In the genomic region with DNA sequence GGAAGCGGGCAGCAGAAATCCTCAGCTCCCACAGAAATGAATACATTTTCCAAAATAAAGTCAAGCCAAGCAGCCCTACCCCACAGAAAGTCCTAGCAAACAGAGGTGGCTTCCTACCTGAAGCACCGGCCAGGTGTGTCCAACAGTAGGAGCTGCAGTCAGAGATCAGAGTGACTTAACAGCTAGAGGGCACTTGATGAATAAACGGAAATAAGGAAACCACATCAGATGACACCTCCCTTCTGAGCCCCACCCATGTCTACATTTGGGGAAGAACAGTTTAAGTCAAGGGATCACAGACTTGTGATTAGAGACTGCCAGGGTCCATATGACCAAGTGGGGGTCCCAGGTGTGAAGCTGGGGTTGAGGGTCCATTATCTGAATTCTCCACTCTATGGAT, we compare ENCODE assay signal across 12 cellular contexts. TPM values are rescaled to one million over a fixed set of nuclear protein-coding genes. Genes with fewer than 3 reads are reported as not detected.
DNase-seq lines count a peak whose midpoint lies in the region; FAIRE-seq and TF ChIP-seq lines count a peak whose summit lies in the region.
"Had no signal": no experiment of that assay in that cellular context is flagged by ENCODE, and none has a peak within 500 bp of the region (broad histone marks: within the 10 kb centered on the region; RNA-seq: fewer than 3 reads in every experiment).

A gene (minus strand): TSS at position 172 of the 400 bp plus-strand sequence. CDS start 1,751 bp downstream, outside the sequence.

- dilution Hi-C loops in keratinocyte (cut with MboI; ENCODE audit: extremely low pct_ligation_motif_present, low sequenced_read_pairs): no loop called here

- 38 to 64% methylated on average over 3 of the region's 3 CpGs for WGBS in transverse colon (ENCODE audit: low coverage in 1 of 2), 2 donors

- peak; percentile 100 for FAIRE-seq in keratinocyte (lab: Jason Lieb, UNC)

- no peaks in the 10 kb centered on the region for H3K9me1 ChIP-seq in keratinocyte (ENCODE audit: control insufficient read depth, extremely low read depth, insufficient read depth, low read length)

- no peaks in the 10 kb centered on the region for H3K36me3 ChIP-seq in BLaER1 treated with 17β-estradiol and CSF1 and Interleukin-3, amounts not matched to agents 10 nM and 100 nM
- H3K36me3 ChIP-seq in OCI-LY1 (ENCODE audit: insufficient read depth, low read length) (no peaks in the 10 kb centered on the region), keratinocyte (ENCODE audit: control insufficient read depth in 2 of 2, extremely low read depth in 1 of 2, insufficient read depth in 2 of 2, low read length in 2 of 2) (no peaks in the 10 kb centered on the region), uterus (no peaks in the 10 kb centered on the region), transverse colon (no peaks in the 10 kb centered on the region)

- H3K9ac ChIP-seq in BLaER1 treated with 17β-estradiol and CSF1 and Interleukin-3, amounts not matched to agents 10 nM and 100 nM: no peak within 1 kb of the TSS
- H3K9ac ChIP-seq in OCI-LY1 (ENCODE audit: low read length): no peak within 1 kb of the TSS
- H3K9ac ChIP-seq in keratinocyte (ENCODE audit: control insufficient read depth, extremely low read depth, insufficient read depth, low read length): no peak within 1 kb of the TSS

- H3K27ac ChIP-seq in BLaER1 treated with 17β-estradiol and CSF1 and Interleukin-3, amounts not matched to agents 10 nM and 100 nM: no peak within 1 kb of the TSS
- no peak within 1 kb of the TSS for H3K27ac ChIP-seq in OCI-LY1 (ENCODE audit: low read depth, low read length, poor library complexity, severe bottlenecking)
- peak within 1 kb of the TSS; percentile 34 for H3K27ac ChIP-seq in keratinocyte (ENCODE audit: control insufficient read depth, insufficient read depth, low read length)
- H3K27ac ChIP-seq in uterus: no peak within 1 kb of the TSS
- H3K27ac ChIP-seq in transverse colon: no peak within 1 kb of the TSS

- H3K27me3 ChIP-seq in BLaER1 treated with 17β-estradiol and CSF1 and Interleukin-3, amounts not matched to agents 10 nM and 100 nM: no peaks in the 10 kb centered on the region; a peak in 1 of 22 replicates
- H3K27me3 ChIP-seq in OCI-LY1 (ENCODE audit: insufficient read depth, low read length) (peaks cover 12% of the 10 kb centered on the region; the same call in 1 of the 2 replicates), keratinocyte (ENCODE audit: control insufficient read depth, extremely low read depth, insufficient read depth, low read length) (no peaks in the 10 kb centered on the region), uterus (no peaks in the 10 kb centered on the region), transverse colon (no peaks in the 10 kb centered on the region)

- TF ChIP-seq EP300 in transverse colon (IDR thresholded peaks at IDR 0.05; ENCODE audit: low read depth): no peak

- in situ Hi-C loops in transverse colon (cut with MboI; ENCODE audit: low pct_ligation_motif_present in 1 of 4, low pct_unique_long_range_greater_than_20kb in 1 of 4, low sequenced_read_pairs in 3 of 4): no loop called here

- H3K79me2 ChIP-seq in OCI-LY1 (ENCODE audit: insufficient read depth, low read length) (no peaks in the 10 kb centered on the region), keratinocyte (ENCODE audit: control insufficient read depth, insufficient read depth, low read length) (no peaks in the 10 kb centered on the region)

- peak within 1 kb of the TSS in 10 of 11 experiments; percentile 22 to 69 (median 49); a peak in 18 of 22 replicates for H3K4me2 ChIP-seq in BLaER1 treated with 17β-estradiol and CSF1 and Interleukin-3, amounts not matched to agents 10 nM and 100 nM
- H3K4me2 ChIP-seq in OCI-LY1 (ENCODE audit: low read length): no peak within 1 kb of the TSS
- peak within 1 kb of the TSS; percentile 76 for H3K4me2 ChIP-seq in keratinocyte (ENCODE audit: control insufficient read depth, extremely low read depth, insufficient read depth, low read depth, low read length)

- H3K4me1 ChIP-seq in BLaER1 treated with 17β-estradiol and CSF1 and Interleukin-3, amounts not matched to agents 10 nM and 100 nM: peaks cover 8 to 23% (median 16%) of the 10 kb centered on the region in 10 experiments; a peak in 19 of 20 replicates
- H3K4me1 ChIP-seq in OCI-LY1 (ENCODE audit: insufficient read depth, low read length, severe bottlenecking) (no peaks in the 10 kb centered on the region), keratinocyte (ENCODE audit: control insufficient read depth, extremely low read depth, insufficient read depth, low read length) (peaks cover 41% of the 10 kb centered on the region), uterus (no peaks in the 10 kb centered on the region), transverse colon (peaks cover 0 to 5% (median 1%) of the 10 kb centered on the region in 4 donors)

- intact Hi-C loops in uterus (cut with DNase I; ENCODE audit: low total_unique reads): no loop called here
- intact Hi-C loops in transverse colon (cut with DNase I; ENCODE audit: low total_unique reads): no loop called here

- TF ChIP-seq POLR2A in uterus (IDR thresholded peaks at IDR 0.05) (no peak), transverse colon (IDR thresholded peaks at IDR 0.05) (no peak)

- H4K20me1 ChIP-seq in BLaER1 treated with 17β-estradiol and CSF1 and Interleukin-3, amounts not matched to agents 10 nM and 100 nM: no peaks in the 10 kb centered on the region
- H4K20me1 ChIP-seq in OCI-LY1 (ENCODE audit: insufficient read depth, low read length) (no peaks in the 10 kb centered on the region), keratinocyte (ENCODE audit: control insufficient read depth, extremely low read depth, insufficient read depth, low read length) (no peaks in the 10 kb centered on the region)

- no peaks in the 10 kb centered on the region for H3F3A ChIP-seq in OCI-LY1 (ENCODE audit: insufficient read depth, low read length)

- no peak within 1 kb of the TSS for H3K4me3 ChIP-seq in BLaER1 treated with 17β-estradiol and CSF1 and Interleukin-3, amounts not matched to agents 10 nM and 100 nM
- H3K4me3 ChIP-seq in OCI-LY1 (ENCODE audit: low read depth, low read length, poor library complexity, severe bottlenecking) (no peak within 1 kb of the TSS), keratinocyte (ENCODE audit: control insufficient read depth in 2 of 3, extremely low read depth in 1 of 3, insufficient read depth in 2 of 3, low read depth in 1 of 3, low read length in 3 of 3) (peak within 1 kb of the TSS; percentile 19 to 21 (median 20)), uterus (no peak within 1 kb of the TSS), transverse colon (no peak within 1 kb of the TSS)

- H3K9me2 ChIP-seq in OCI-LY1 (ENCODE audit: low read depth, low read length): no peaks in the 10 kb centered on the region

- TF ChIP-seq CTCF in OCI-LY1 (IDR thresholded peaks at IDR 0.05; ENCODE audit: low read length): 0 out of 2 replicates have a peak, but pooled peaks have one; percentile 10
- peak in 2 of 3 experiments; percentile 16 to 32 for TF ChIP-seq CTCF in keratinocyte (optimal IDR thresholded peaks at IDR 0.05 in 1 of 3, IDR thresholded peaks at IDR 0.05 in 1 of 3, conservative IDR thresholded peaks at IDR 0.05 in 1 of 3; ENCODE audit: extremely low read depth in 1 of 3, insufficient read depth in 2 of 3, low read length in 3 of 3)
- no peak for TF ChIP-seq CTCF in uterus (IDR thresholded peaks at IDR 0.05)
- TF ChIP-seq CTCF in transverse colon (IDR thresholded peaks at IDR 0.05): no peak

- H2AFZ ChIP-seq in OCI-LY1 (ENCODE audit: low read length) (no peak within 1 kb of the TSS), keratinocyte (ENCODE audit: control insufficient read depth, low read length) (peak within 1 kb of the TSS; percentile 5)

- peak; percentile 27 for DNase-seq in activated CD8-positive, alpha-beta memory T cell treated with anti-CD3 and anti-CD28 coated beads, Interleukin-2, amount 50 U/mL, for 4 hours
- DNase-seq in keratinocyte (ENCODE audit: low read depth, low spot score): no peak
- no peak for DNase-seq in LoVo (ENCODE audit: low spot score)
- no peak for DNase-seq in uterus
- DNase-seq in transverse colon: no peak
- DNase-seq in DMS153 (lab: John Stamatoyannopoulos, UW): no peak
- DNase-seq: NCI-H1694, substantia nigra had no signal

- no peaks in the 10 kb centered on the region for H3K9me3 ChIP-seq in BLaER1 treated with 17β-estradiol and CSF1 and Interleukin-3, amounts not matched to agents 10 nM and 100 nM (replicated peaks in 1 of 11)
- H3K9me3 ChIP-seq in OCI-LY1 (ENCODE audit: low read length) (no peaks in the 10 kb centered on the region), keratinocyte (ENCODE audit: control insufficient read depth, low read depth, low read length) (no peaks in the 10 kb centered on the region), uterus (no peaks in the 10 kb centered on the region), transverse colon (no peaks in the 10 kb centered on the region)

RNA-seq across cellular contexts. Expression of the gene that starts here (rescaled TPM):
- 12.7 to 23.5 TPM (median 14.5 TPM) in 3 replicates for polyA plus RNA-seq in keratinocyte
- polyA plus RNA-seq in keratinocyte (2011; ENCODE audit: low read depth): 0.27 TPM
- polyA plus RNA-seq in keratinocyte (2011; cell fraction: cytosol; rRNA removed): 6.7 and 8.1 TPM in 2 replicates
- polyA plus RNA-seq in keratinocyte (2011; cell fraction: nucleus; rRNA removed): 36.7 and 36.8 TPM in 2 replicates
- polyA plus RNA-seq in keratinocyte (2012; ENCODE audit: low replicate concordance): 3.3 and 16.8 TPM in 2 replicates
- polyA minus RNA-seq in keratinocyte: 30.0 to 44.4 TPM (median 30.2 TPM) in 3 replicates
- 9.6 TPM for polyA minus RNA-seq in keratinocyte (2011; cell fraction: cytosol; rRNA and poly(A)+ RNA removed)
- polyA minus RNA-seq in keratinocyte (2011; cell fraction: nucleus; rRNA and poly(A)+ RNA removed): 26.7 and 37.2 TPM in 2 replicates
- under 1 TPM in 1 of 4 donors, not detected in 3; 0.18 TPM for total RNA-seq in uterus
- total RNA-seq in transverse colon: under 1 TPM in 1 of 4 donors, not detected in 3; 0.14 TPM
- total RNA-seq: progenitor cell of endocrine pancreas had no signal
- polyA plus RNA-seq: BJ had no signal

Comparison
In these comparisons a context has a peak if more than half of its experiments do, and no peak if none do; other contexts are left out.
1. H3K4me3 ChIP-seq: peak in keratinocyte (3 of 3); none in BLaER1 treated with 17β-estradiol and CSF1 and Interleukin-3, amounts not matched to agents 10 nM and 100 nM (0 of 10), OCI-LY1 (single experiment), uterus (0 of 2) and transverse colon (0 of 4).
2. CTCF ChIP-seq: peak in OCI-LY1 (single experiment) and keratinocyte (2 of 3); none in uterus (0 of 4) and transverse colon (0 of 5).